In the genomic region with DNA sequence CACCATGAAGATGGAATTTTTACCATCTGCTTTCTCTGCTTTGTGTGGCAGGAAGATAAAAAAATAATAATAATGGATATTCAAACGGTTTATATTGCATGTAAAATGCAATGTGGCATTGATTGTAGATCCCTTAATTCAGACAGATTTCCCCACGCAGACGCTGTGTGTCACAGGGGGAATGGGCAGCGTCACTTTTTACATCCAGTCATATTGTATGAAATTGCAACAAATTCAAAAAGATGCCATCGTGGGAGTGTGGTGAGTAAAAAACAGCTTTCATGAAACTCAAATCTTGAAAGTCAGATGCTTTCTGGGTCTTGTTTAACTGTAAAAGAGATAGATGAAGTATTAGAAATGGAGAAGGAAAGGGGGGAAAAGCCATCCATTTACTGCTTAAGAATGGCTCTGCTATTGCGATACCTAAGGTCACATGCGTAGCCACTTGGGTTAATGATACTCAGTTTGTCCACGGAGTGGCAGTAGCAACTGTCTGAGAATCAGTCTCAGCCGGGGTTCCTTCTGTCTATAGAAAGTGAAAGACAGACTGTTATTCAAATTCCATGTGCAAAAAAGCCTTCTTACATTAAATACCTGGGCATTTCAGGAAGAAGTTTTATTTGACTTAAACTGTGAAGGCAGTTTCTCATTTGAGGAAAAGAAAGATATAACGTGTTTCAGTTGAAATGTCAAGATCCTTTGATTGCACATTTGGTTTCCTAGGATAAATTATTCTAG, we compare ENCODE assay signal across 1 cellular context.
TF ChIP-seq lines count a peak whose summit lies in the region.

No MANE protein-coding gene starts in this region.

TF ChIP-seq in IMR-90, 13 proteins besides CTCF, POLR2A, EP300 and RAD21:
- TF ChIP-seq CEBPB (IDR thresholded peaks at IDR 0.05; ENCODE audit: low read depth, low read length) (peak; percentile 83), BHLHE40 (IDR thresholded peaks at IDR 0.05; ENCODE audit: low read depth, low read length) (peak; percentile 27; the same call in 1 of the 2 replicates), SMC3 (IDR thresholded peaks at IDR 0.05; ENCODE audit: low read depth, low read length) (peak; percentile 89), CHD1 (IDR thresholded peaks at IDR 0.05; ENCODE audit: low read depth, low read length) (peak; percentile 50; the same call in 1 of the 2 replicates), MXI1 (IDR thresholded peaks at IDR 0.05; ENCODE audit: borderline replicate concordance, low read depth, low read length) (peak; percentile 60; the same call in 1 of the 2 replicates), FOS (IDR thresholded peaks at IDR 0.05; ENCODE audit: low read depth, low read length) (no peak)
- TF ChIP-seq, protein P1, sequence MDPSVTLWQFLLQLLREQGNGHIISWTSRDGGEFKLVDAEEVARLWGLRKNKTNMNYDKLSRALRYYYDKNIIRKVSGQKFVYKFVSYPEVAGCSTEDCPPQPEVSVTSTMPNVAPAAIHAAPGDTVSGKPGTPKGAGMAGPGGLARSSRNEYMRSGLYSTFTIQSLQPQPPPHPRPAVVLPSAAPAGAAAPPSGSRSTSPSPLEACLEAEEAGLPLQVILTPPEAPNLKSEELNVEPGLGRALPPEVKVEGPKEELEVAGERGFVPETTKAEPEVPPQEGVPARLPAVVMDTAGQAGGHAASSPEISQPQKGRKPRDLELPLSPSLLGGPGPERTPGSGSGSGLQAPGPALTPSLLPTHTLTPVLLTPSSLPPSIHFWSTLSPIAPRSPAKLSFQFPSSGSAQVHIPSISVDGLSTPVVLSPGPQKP (IDR thresholded peaks at IDR 0.05; ENCODE audit: borderline replicate concordance, low read depth, low read length), result no peak
- TF ChIP-seq, protein P2, sequence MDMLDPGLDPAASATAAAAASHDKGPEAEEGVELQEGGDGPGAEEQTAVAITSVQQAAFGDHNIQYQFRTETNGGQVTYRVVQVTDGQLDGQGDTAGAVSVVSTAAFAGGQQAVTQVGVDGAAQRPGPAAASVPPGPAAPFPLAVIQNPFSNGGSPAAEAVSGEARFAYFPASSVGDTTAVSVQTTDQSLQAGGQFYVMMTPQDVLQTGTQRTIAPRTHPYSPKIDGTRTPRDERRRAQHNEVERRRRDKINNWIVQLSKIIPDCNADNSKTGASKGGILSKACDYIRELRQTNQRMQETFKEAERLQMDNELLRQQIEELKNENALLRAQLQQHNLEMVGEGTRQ (IDR thresholded peaks at IDR 0.05; ENCODE audit: low read depth, low read length), result peak; percentile 77
